Comparison of ENCODE assay signal across 13 cellular contexts in genomic region chr10:69757206-69757552, GRCh38. TPM values are rescaled to one million over a fixed set of nuclear protein-coding genes. Genes with fewer than 3 reads are reported as not detected.
DNase-seq lines count a peak whose midpoint lies in the region; ATAC-seq and TF ChIP-seq lines count a peak whose summit lies in the region.
"Had no signal": no experiment of that assay in that cellular context is flagged by ENCODE, and none has a peak within 500 bp of the region (broad histone marks: within the 10 kb centered on the region; RNA-seq: fewer than 3 reads in every experiment).

No MANE protein-coding gene starts in this region.

- DNase-seq in mesothelial cell of epicardium (ENCODE audit: low spot score in 2 of 2, unreplicated experiment in 2 of 2) = no peak
- no peak for DNase-seq in activated CD8-positive, alpha-beta memory T cell treated with anti-CD3 and anti-CD28 coated beads, Interleukin-2, amount 50 U/mL, for 4 hours
- no peak for DNase-seq in activated CD8-positive, alpha-beta memory T cell treated with anti-CD3 and anti-CD28 coated beads, Interleukin-2, amount 50 U/mL, for 48 hours
- DNase-seq: GF-D8; NCI-H1436 treated with DMSO at 0.1 percent for 48 hours; NCI-H2081 treated with DMSO at 0.1 percent for 48 hours; NCI-H226; NK-92 treated with Interleukin-12 subunit alpha and Interleukin-12 subunit beta, amount 100 ng/mL, for 24 hours had no signal

- TF ChIP-seq CTCF in VCaP (conservative IDR thresholded peaks at IDR 0.05) (no peak), mesothelial cell of epicardium (IDR thresholded peaks at IDR 0.05; ENCODE audit: unreplicated experiment) (no peak)

- H3K4me3 Mint-ChIP-seq in mesothelial cell of epicardium = no peak overlapping the region
- no peak overlapping the region for H3K4me3 Mint-ChIP-seq in stimulated activated memory B cell treated with anti-CD40 and anti-IgM and Interleukin-4, amounts not matched to agents 10 μg/mL and 1 μg/mL and 100 μg/mL, for 72 hours
- H3K4me3 Mint-ChIP-seq: CD8-positive, alpha-beta memory T cell had no signal

- H3K27me3 ChIP-seq in BLaER1 = no peaks in the 10 kb centered on the region

- peaks cover 13% of the 10 kb centered on the region for H3K4me1 ChIP-seq in BLaER1

- H3K4me3 ChIP-seq in BLaER1 = no peak overlapping the region

- ATAC-seq in stimulated activated memory B cell treated with anti-CD40 and anti-IgM and Interleukin-4, amounts not matched to agents 10 μg/mL and 1 μg/mL and 100 μg/mL, for 72 hours = peak; percentile 29
- ATAC-seq in GM19351 (IDR thresholded peaks at IDR 0.05; ENCODE audit: unreplicated experiment) = no peak

- H3K27ac Mint-ChIP-seq in mesothelial cell of epicardium = peak overlapping the region; percentile 90
- H3K27ac Mint-ChIP-seq in stimulated activated memory B cell treated with anti-CD40 and anti-IgM and Interleukin-4, amounts not matched to agents 10 μg/mL and 1 μg/mL and 100 μg/mL, for 72 hours = no peak overlapping the region

- no peaks in the 10 kb centered on the region for H3K36me3 ChIP-seq in BLaER1

- peaks cover 11% of the 10 kb centered on the region for H3K27me3 Mint-ChIP-seq in mesothelial cell of epicardium (ENCODE audit: low read depth)
- H3K27me3 Mint-ChIP-seq in stimulated activated memory B cell treated with anti-CD40 and anti-IgM and Interleukin-4, amounts not matched to agents 10 μg/mL and 1 μg/mL and 100 μg/mL, for 72 hours = peaks cover 27% of the 10 kb centered on the region

- H4K20me1 ChIP-seq in BLaER1 = no peaks in the 10 kb centered on the region

- H3K9ac ChIP-seq in BLaER1 = no peak overlapping the region

- H3K27ac ChIP-seq in BLaER1 (no peak overlapping the region), VCaP (peak overlapping the region; percentile 56)

- peaks cover 6% of the 10 kb centered on the region for H3K9me3 Mint-ChIP-seq in mesothelial cell of epicardium
- no peaks in the 10 kb centered on the region for H3K9me3 Mint-ChIP-seq in stimulated activated memory B cell treated with anti-CD40 and anti-IgM and Interleukin-4, amounts not matched to agents 10 μg/mL and 1 μg/mL and 100 μg/mL, for 72 hours
- H3K9me3 Mint-ChIP-seq: CD8-positive, alpha-beta memory T cell had no signal

- H3K9me3 ChIP-seq in BLaER1 = no peaks in the 10 kb centered on the region

- H3K4me2 ChIP-seq in BLaER1 = peak overlapping the region; percentile 29; the same call in 1 of the 2 replicates

- peaks cover 32% of the 10 kb centered on the region for H3K4me1 Mint-ChIP-seq in mesothelial cell of epicardium
- no peaks in the 10 kb centered on the region for H3K4me1 Mint-ChIP-seq in stimulated activated memory B cell treated with anti-CD40 and anti-IgM and Interleukin-4, amounts not matched to agents 10 μg/mL and 1 μg/mL and 100 μg/mL, for 72 hours
- H3K4me1 Mint-ChIP-seq: CD8-positive, alpha-beta memory T cell had no signal

- no peaks in the 10 kb centered on the region for H3K36me3 Mint-ChIP-seq in mesothelial cell of epicardium
- no peaks in the 10 kb centered on the region for H3K36me3 Mint-ChIP-seq in stimulated activated memory B cell treated with anti-CD40 and anti-IgM and Interleukin-4, amounts not matched to agents 10 μg/mL and 1 μg/mL and 100 μg/mL, for 72 hours
- H3K36me3 Mint-ChIP-seq: CD8-positive, alpha-beta memory T cell had no signal

RNA-seq across cellular contexts. Expression of gene COL13A1, which starts 44.5 kb away (rescaled TPM):
- 12.6 to 14.4 TPM (median 14.1 TPM) in 3 replicates for total RNA-seq in mesothelial cell of epicardium
- total RNA-seq: CD8-positive, alpha-beta memory T cell had no signal
